33 cellular contexts compared by ENCODE assay signal in genomic region chr1:244810221-244810620, GRCh38.
"Had no signal": no experiment of that assay in that cellular context is flagged by ENCODE, and none has a peak within 500 bp of the region (broad histone marks: within the 10 kb centered on the region; RNA-seq: fewer than 3 reads in every experiment).

No MANE protein-coding gene starts in this region.

- H3K9me3 ChIP-seq: adrenal gland, body of pancreas, breast epithelium had no signal

- H3K36me3 Mint-ChIP-seq: activated CD4-positive, alpha-beta memory T cell treated with anti-CD3 and anti-CD28 coated beads for 36 hours; activated naive CD4-positive, alpha-beta T cell treated with anti-CD3 and anti-CD28 coated beads, Interleukin-2, amount 50 U/mL, for 72 hours; WTC11 had no signal

- H3K27ac ChIP-seq: adrenal gland, body of pancreas, breast epithelium had no signal

- H3K9me3 Mint-ChIP-seq: activated CD4-positive, alpha-beta memory T cell treated with anti-CD3 and anti-CD28 coated beads for 36 hours; activated CD4-positive, alpha-beta T cell treated with anti-CD3 and anti-CD28 coated beads, Interleukin-2, amount 10 ng/mL, durations not matched to agents 7 days and 5 days; activated naive CD4-positive, alpha-beta T cell treated with anti-CD3 and anti-CD28 coated beads for 36 hours; activated naive CD4-positive, alpha-beta T cell treated with anti-CD3 and anti-CD28 coated beads, Interleukin-2, amount 50 U/mL, for 72 hours; activated T-cell treated with anti-CD3 and anti-CD28 coated beads, Interleukin-2, amount 50 U/mL, for 4 hours; activated T-helper 1 cell treated with anti-CD3 and anti-CD28 coated beads, Interleukin-12 subunit alpha, Interleukin-12 subunit beta, Interleukin-2, Interleukin-4 antibody, amounts not matched to agents 30 ng/mL and 10 ng/mL and 1 ng/mL, durations not matched to agents 14 hours and 24 hours and 36 hours; WTC11 had no signal

- H3K4me3 ChIP-seq: adrenal gland, body of pancreas, breast epithelium had no signal

- H3K27ac Mint-ChIP-seq: activated CD4-positive, alpha-beta memory T cell treated with anti-CD3 and anti-CD28 coated beads for 36 hours; activated CD4-positive, alpha-beta T cell treated with anti-CD3 and anti-CD28 coated beads for 36 hours; activated CD4-positive, alpha-beta T cell treated with anti-CD3 and anti-CD28 coated beads, Interleukin-2, amount 10 ng/mL, durations not matched to agents 7 days and 5 days; activated naive CD4-positive, alpha-beta T cell treated with anti-CD3 and anti-CD28 coated beads for 36 hours; activated naive CD4-positive, alpha-beta T cell treated with anti-CD3 and anti-CD28 coated beads, Interleukin-2, amount 50 U/mL, for 72 hours; activated T-helper 1 cell treated with anti-CD3 and anti-CD28 coated beads, Interleukin-12 subunit alpha, Interleukin-12 subunit beta, Interleukin-2, Interleukin-4 antibody, amounts not matched to agents 30 ng/mL and 10 ng/mL and 1 ng/mL, durations not matched to agents 14 hours and 24 hours and 36 hours; WTC11 had no signal

- H3K27me3 ChIP-seq: adrenal gland, body of pancreas, breast epithelium had no signal

- H3K36me3 ChIP-seq: adrenal gland, breast epithelium had no signal

- H3K4me1 Mint-ChIP-seq: activated CD4-positive, alpha-beta T cell treated with anti-CD3 and anti-CD28 coated beads, Interleukin-2, amount 10 ng/mL, durations not matched to agents 7 days and 5 days had no signal

- H3K27me3 Mint-ChIP-seq: activated CD4-positive, alpha-beta T cell treated with anti-CD3 and anti-CD28 coated beads for 36 hours; activated CD4-positive, alpha-beta T cell treated with anti-CD3 and anti-CD28 coated beads, Interleukin-2, amount 10 ng/mL, durations not matched to agents 7 days and 5 days had no signal

- H3K4me3 Mint-ChIP-seq: activated CD4-positive, alpha-beta memory T cell treated with anti-CD3 and anti-CD28 coated beads for 36 hours; activated CD4-positive, alpha-beta T cell treated with anti-CD3 and anti-CD28 coated beads for 36 hours; activated CD4-positive, alpha-beta T cell treated with anti-CD3 and anti-CD28 coated beads, Interleukin-2, amount 10 ng/mL, durations not matched to agents 7 days and 5 days; activated naive CD4-positive, alpha-beta T cell treated with anti-CD3 and anti-CD28 coated beads for 36 hours; activated T-cell treated with anti-CD3 and anti-CD28 coated beads, Interleukin-2, amount 50 U/mL, for 4 hours; activated T-helper 1 cell treated with anti-CD3 and anti-CD28 coated beads, Interleukin-12 subunit alpha, Interleukin-12 subunit beta, Interleukin-2, Interleukin-4 antibody, amounts not matched to agents 30 ng/mL and 10 ng/mL and 1 ng/mL, durations not matched to agents 14 hours and 24 hours and 36 hours; WTC11 had no signal

- DNase-seq: activated CD4-positive, alpha-beta memory T cell treated with anti-CD3 and anti-CD28 coated beads for 36 hours; activated CD4-positive, alpha-beta T cell treated with anti-CD3 and anti-CD28 coated beads for 36 hours; activated CD4-positive, alpha-beta T cell treated with anti-CD3 and anti-CD28 coated beads, Interleukin-2, amount 10 ng/mL, durations not matched to agents 7 days and 5 days; activated CD8-positive, alpha-beta memory T cell treated with anti-CD3 and anti-CD28 coated beads, Interleukin-2, amount 50 U/mL, for 4 hours; activated gamma-delta T cell treated with Interleukin-2 at 50 U/mL for 16 hours; activated naive CD4-positive, alpha-beta T cell treated with anti-CD3 and anti-CD28 coated beads for 36 hours; activated T-cell treated with anti-CD3 and anti-CD28 coated beads for 4 hours; activated T-cell treated with anti-CD3 and anti-CD28 coated beads, Interleukin-2, amount 50 U/mL, for 4 hours; body of pancreas; Kasumi-1; KG1; MM.1S; MV-4-11; NCI-H1092; NCI-H1436 treated with DMSO at 0.1 percent for 48 hours; NCI-H1694 treated with DMSO at 0.1 percent for 48 hours; NCI-H2029; NCI-H345; NCI-H524 treated with DMSO at 0.1 percent for 48 hours; NCI-H748 treated with DMSO at 0.1 percent for 48 hours; NK-92 treated with Interleukin-12 subunit alpha and Interleukin-12 subunit beta, amount 100 ng/mL, for 24 hours; Right ventricle myocardium superior; SW 1271; T-helper 1 cell; T-helper 2 cell; T-helper 9 cell had no signal

- ATAC-seq: activated CD4-positive, alpha-beta T cell treated with anti-CD3 and anti-CD28 coated beads for 36 hours; activated CD4-positive, CD25-positive, alpha-beta regulatory T cell treated with anti-CD3 and anti-CD28 coated beads, Interleukin-2, amount 50 U/mL, for 24 hours; activated naive CD4-positive, alpha-beta T cell treated with anti-CD3 and anti-CD28 coated beads, Interleukin-2, amount 50 U/mL, for 72 hours; activated T-cell treated with anti-CD3 and anti-CD28 coated beads, Interleukin-2, amount 50 U/mL, for 4 hours; body of pancreas; WTC11 had no signal

- FAIRE-seq: astrocyte had no signal

- H3K4me1 ChIP-seq: adrenal gland, body of pancreas, breast epithelium had no signal
